ENCODE assay signal across 1 cellular context in the genomic region with DNA sequence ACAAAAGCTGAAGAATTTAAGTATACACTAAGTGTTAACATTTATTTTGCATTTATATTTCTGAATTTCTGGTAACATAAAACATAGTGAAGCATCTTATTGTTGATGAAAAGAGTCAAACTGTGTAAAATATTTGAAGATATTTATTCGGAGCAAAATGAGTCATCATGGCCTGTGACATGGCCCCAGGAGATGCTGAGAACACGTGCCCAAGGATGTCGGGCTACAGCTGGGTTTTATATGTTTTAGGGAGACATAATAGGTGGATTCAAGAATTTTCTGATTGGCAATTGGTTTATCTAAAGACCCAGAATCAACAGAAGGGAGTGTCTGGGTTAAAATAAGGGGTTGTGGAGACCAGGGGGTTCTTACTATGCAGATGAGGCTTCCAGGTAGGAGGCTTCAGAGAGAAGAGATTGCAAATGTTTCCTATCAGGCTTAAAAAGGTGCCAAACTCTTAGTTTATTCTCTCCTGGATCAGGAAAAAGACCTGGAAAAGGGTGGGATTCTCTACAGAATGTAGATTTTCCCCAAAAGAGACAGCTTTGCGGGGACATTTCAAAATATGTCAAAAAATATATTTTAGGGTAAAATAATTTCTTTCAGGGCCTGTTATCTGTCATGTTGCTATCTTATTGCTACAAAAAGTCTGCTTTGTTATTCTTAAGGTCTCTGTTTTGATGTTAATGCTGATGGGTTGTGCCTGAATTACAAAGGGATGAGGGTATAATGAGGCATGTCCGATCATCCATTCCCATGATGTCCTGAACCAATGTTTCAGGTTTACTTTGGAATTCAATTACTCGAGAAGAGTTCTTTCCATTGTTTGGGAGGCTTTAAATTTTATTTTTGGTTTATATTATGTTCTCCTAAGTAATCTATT.
A peak's percentile ranks its signal among the peaks of the same experiment; 100 is the strongest.
TF ChIP-seq lines count a peak whose summit lies in the region.

No MANE protein-coding gene starts in this region.

TF ChIP-seq in GM23338, 12 proteins besides CTCF, POLR2A, EP300 and RAD21 (continued from another document):
- TF ChIP-seq, protein P1, sequence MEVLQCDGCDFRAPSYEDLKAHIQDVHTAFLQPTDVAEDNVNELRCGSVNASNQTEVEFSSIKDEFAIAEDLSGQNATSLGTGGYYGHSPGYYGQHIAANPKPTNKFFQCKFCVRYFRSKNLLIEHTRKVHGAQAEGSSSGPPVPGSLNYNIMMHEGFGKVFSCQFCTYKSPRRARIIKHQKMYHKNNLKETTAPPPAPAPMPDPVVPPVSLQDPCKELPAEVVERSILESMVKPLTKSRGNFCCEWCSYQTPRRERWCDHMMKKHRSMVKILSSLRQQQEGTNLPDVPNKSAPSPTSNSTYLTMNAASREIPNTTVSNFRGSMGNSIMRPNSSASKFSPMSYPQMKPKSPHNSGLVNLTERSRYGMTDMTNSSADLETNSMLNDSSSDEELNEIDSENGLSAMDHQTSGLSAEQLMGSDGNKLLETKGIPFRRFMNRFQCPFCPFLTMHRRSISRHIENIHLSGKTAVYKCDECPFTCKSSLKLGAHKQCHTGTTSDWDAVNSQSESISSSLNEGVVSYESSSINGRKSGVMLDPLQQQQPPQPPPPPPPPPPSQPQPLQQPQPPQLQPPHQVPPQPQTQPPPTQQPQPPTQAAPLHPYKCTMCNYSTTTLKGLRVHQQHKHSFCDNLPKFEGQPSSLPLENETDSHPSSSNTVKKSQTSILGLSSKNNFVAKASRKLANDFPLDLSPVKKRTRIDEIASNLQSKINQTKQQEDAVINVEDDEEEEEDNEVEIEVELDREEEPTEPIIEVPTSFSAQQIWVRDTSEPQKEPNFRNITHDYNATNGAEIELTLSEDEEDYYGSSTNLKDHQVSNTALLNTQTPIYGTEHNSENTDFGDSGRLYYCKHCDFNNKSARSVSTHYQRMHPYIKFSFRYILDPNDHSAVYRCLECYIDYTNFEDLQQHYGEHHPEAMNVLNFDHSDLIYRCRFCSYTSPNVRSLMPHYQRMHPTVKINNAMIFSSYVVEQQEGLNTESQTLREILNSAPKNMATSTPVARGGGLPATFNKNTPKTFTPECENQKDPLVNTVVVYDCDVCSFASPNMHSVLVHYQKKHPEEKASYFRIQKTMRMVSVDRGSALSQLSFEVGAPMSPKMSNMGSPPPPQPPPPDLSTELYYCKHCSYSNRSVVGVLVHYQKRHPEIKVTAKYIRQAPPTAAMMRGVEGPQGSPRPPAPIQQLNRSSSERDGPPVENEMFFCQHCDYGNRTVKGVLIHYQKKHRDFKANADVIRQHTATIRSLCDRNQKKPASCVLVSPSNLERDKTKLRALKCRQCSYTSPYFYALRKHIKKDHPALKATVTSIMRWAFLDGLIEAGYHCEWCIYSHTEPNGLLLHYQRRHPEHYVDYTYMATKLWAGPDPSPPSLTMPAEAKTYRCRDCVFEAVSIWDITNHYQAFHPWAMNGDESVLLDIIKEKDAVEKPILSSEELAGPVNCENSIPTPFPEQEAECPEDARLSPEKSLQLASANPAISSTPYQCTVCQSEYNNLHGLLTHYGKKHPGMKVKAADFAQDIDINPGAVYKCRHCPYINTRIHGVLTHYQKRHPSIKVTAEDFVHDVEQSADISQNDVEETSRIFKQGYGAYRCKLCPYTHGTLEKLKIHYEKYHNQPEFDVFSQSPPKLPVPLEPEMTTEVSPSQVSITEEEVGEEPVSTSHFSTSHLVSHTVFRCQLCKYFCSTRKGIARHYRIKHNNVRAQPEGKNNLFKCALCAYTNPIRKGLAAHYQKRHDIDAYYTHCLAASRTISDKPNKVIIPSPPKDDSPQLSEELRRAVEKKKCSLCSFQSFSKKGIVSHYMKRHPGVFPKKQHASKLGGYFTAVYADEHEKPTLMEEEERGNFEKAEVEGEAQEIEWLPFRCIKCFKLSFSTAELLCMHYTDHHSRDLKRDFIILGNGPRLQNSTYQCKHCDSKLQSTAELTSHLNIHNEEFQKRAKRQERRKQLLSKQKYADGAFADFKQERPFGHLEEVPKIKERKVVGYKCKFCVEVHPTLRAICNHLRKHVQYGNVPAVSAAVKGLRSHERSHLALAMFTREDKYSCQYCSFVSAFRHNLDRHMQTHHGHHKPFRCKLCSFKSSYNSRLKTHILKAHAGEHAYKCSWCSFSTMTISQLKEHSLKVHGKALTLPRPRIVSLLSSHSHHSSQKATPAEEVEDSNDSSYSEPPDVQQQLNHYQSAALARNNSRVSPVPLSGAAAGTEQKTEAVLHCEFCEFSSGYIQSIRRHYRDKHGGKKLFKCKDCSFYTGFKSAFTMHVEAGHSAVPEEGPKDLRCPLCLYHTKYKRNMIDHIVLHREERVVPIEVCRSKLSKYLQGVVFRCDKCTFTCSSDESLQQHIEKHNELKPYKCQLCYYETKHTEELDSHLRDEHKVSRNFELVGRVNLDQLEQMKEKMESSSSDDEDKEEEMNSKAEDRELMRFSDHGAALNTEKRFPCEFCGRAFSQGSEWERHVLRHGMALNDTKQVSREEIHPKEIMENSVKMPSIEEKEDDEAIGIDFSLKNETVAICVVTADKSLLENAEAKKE (CRISPR knock-in tag; IDR thresholded peaks at IDR 0.05) = 0 out of 2 replicates have a peak, but pooled peaks have one; percentile 15
- no peak for TF ChIP-seq JUNB (IDR thresholded peaks at IDR 0.05; ENCODE audit: unreplicated experiment)
- no peak for TF ChIP-seq EZH2phosphoT487 (IDR thresholded peaks at IDR 0.05; ENCODE audit: unreplicated experiment)
- no peak for TF ChIP-seq POLR2AphosphoS5 (IDR thresholded peaks at IDR 0.05; ENCODE audit: low read depth)
- 0 out of 2 replicates have a peak, but pooled peaks have one; percentile 2 for TF ChIP-seq CREB1 (CRISPR knock-in tag; IDR thresholded peaks at IDR 0.05; ENCODE audit: low read depth)
